20 cellular contexts compared by ENCODE assay signal in the genomic region with DNA sequence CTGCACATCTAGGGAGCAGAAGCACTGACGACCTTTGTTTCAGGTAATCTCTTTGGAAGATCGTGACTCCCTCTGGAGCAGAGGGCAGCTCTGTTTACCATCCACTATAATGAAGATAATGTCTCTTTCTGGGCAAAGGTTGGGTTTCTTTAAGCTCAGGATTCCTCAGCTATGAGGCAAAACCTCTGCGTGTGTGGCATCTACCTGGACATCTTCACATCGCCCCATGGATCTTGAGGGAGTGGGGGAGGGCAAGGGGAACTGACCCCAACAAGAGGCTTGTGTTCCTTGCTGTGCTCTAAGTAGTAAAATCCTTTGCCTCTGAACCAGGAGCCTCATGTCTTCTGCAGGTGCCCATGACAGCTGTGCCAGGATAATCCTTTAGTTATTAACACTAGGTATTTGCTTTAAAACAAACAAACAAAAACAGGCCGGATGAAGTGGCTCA. TPM values are rescaled to one million over a fixed set of nuclear protein-coding genes. Genes with fewer than 3 reads are reported as not detected.
"Had no signal": no experiment of that assay in that cellular context is flagged by ENCODE, and none has a peak within 500 bp of the region (broad histone marks: within the 10 kb centered on the region; RNA-seq: fewer than 3 reads in every experiment).

No MANE protein-coding gene starts in this region.

- H3K4me1 ChIP-seq: lower lobe of right lung, tibial nerve had no signal

- H3K27me3 Mint-ChIP-seq: activated B cell treated with CpG ODN at 0.5 μM for 24 hours; activated CD4-positive, alpha-beta T cell treated with anti-CD3 and anti-CD28 coated beads, Interleukin-2, amount 10 ng/mL, durations not matched to agents 24 days and 14 days had no signal

- H3K27me3 ChIP-seq: cardiac muscle cell, tibial nerve had no signal

- DNase-seq: activated B cell treated with CpG ODN at 0.5 μM for 24 hours; activated CD4-positive, alpha-beta T cell treated with anti-CD3 and anti-CD28 coated beads, Interleukin-2, amount 10 ng/mL, durations not matched to agents 24 days and 14 days; activated CD8-positive, alpha-beta memory T cell treated with anti-CD3 and anti-CD28 coated beads, Interleukin-2, amount 50 U/mL, for 4 hours; activated CD8-positive, alpha-beta T cell treated with anti-CD3 and anti-CD28 coated beads, Interleukin-2, amount 10 ng/mL, durations not matched to agents 7 days and 5 days; activated effector memory CD4-positive, alpha-beta T cell treated with anti-CD3 and anti-CD28 coated beads, Interleukin-2, amount 50 U/mL, for 16 hours; activated T-cell treated with anti-CD3 and anti-CD28 coated beads, Interleukin-2, amount 50 U/mL, for 48 hours; kidney glomerular epithelial cell; lower lobe of right lung; midbrain; naive thymus-derived CD4-positive, alpha-beta T cell; retina; stimulated activated CD4-positive, alpha-beta T cell treated with anti-CD3 and anti-CD28 coated beads, Interleukin-15, amount 100 ng/mL, for 24 hours; stimulated activated CD4-positive, alpha-beta T cell treated with anti-CD3 and anti-CD28 coated beads, Interleukin-4, amount 100 ng/mL, for 24 hours; stimulated activated naive CD4-positive, alpha-beta T cell had no signal

- ATAC-seq: activated CD8-positive, alpha-beta T cell treated with anti-CD3 and anti-CD28 coated beads, Interleukin-2, amount 10 ng/mL, durations not matched to agents 7 days and 5 days; activated naive CD4-positive, alpha-beta T cell treated with anti-CD3 and anti-CD28 coated beads, Interleukin-2, amount 50 U/mL, for 72 hours; lower lobe of right lung; naive thymus-derived CD4-positive, alpha-beta T cell had no signal

- H3K27ac Mint-ChIP-seq: activated B cell treated with CpG ODN at 0.5 μM for 24 hours; activated CD4-positive, alpha-beta T cell treated with anti-CD3 and anti-CD28 coated beads, Interleukin-2, amount 10 ng/mL, durations not matched to agents 24 days and 14 days; activated CD8-positive, alpha-beta T cell treated with anti-CD3 and anti-CD28 coated beads, Interleukin-2, amount 10 ng/mL, durations not matched to agents 7 days and 5 days; activated naive CD4-positive, alpha-beta T cell treated with anti-CD3 and anti-CD28 coated beads, Interleukin-2, amount 50 U/mL, for 72 hours; naive thymus-derived CD4-positive, alpha-beta T cell had no signal

- H3K36me3 ChIP-seq: cardiac muscle cell, lower lobe of right lung had no signal

- H3K4me3 ChIP-seq: cardiac muscle cell, lower lobe of right lung, tibial nerve had no signal

- H3K27ac ChIP-seq: cardiac muscle cell, lower lobe of right lung, tibial nerve had no signal

- H3K4me3 Mint-ChIP-seq: activated B cell treated with CpG ODN at 0.5 μM for 24 hours; activated CD4-positive, alpha-beta T cell treated with anti-CD3 and anti-CD28 coated beads, Interleukin-2, amount 10 ng/mL, durations not matched to agents 24 days and 14 days; activated CD8-positive, alpha-beta T cell treated with anti-CD3 and anti-CD28 coated beads, Interleukin-2, amount 10 ng/mL, durations not matched to agents 7 days and 5 days; naive thymus-derived CD4-positive, alpha-beta T cell had no signal

RNA-seq across cellular contexts. Expression of a gene that starts 19.6 kb away (rescaled TPM):
- total RNA-seq: activated B cell treated with CpG ODN at 0.5 μM for 24 hours; activated CD4-positive, alpha-beta T cell treated with anti-CD3 and anti-CD28 coated beads, Interleukin-2, amount 10 ng/mL, durations not matched to agents 24 days and 14 days; activated CD8-positive, alpha-beta T cell treated with anti-CD3 and anti-CD28 coated beads, Interleukin-2, amount 10 ng/mL, durations not matched to agents 7 days and 5 days; activated naive CD4-positive, alpha-beta T cell treated with anti-CD3 and anti-CD28 coated beads, Interleukin-2, amount 50 U/mL, for 72 hours; glomerular endothelial cell; lower lobe of right lung; naive thymus-derived CD4-positive, alpha-beta T cell; subcutaneous adipose tissue; T-helper 2 cell treated with Interferon-gamma antibody and Interleukin-4, amounts not matched to agents 100 ng/mL and 5 ng/mL, for 36 hours; tibial nerve had no signal
